ENCODE assay signal across 15 cellular contexts in the genomic region with DNA sequence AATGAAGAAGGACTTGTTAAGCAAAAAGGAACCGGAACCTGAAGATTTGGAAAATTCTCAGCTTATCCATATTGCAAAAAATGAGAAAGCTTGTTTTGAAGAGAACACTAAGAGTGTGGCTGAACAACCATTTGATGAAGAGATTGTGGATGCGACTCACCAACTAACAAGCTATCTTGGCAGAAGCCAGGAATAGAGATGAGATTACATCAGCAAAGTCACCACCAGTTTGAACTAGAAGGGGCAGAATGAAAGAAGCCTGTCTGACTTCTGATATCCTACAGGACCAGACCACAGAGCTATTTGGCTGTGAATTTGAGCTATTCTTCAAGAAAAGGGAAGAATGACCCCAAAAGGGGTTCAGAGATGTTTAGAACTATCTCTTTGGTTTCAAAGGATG. TPM values are rescaled to one million over a fixed set of nuclear protein-coding genes. Genes with fewer than 3 reads are reported as not detected.
A peak's percentile ranks its signal among the peaks of the same experiment; 100 is the strongest.
DNase-seq lines count a peak whose midpoint lies in the region; ATAC-seq and TF ChIP-seq lines count a peak whose summit lies in the region.
"Had no signal": no experiment of that assay in that cellular context is flagged by ENCODE, and none has a peak within 500 bp of the region (broad histone marks: within the 10 kb centered on the region; RNA-seq: fewer than 3 reads in every experiment).

No MANE protein-coding gene starts in this region.

- no peaks in the 10 kb centered on the region for H3K4me1 Mint-ChIP-seq in activated T-helper 17 cell treated with anti-CD3 and anti-CD28 coated beads, Interleukin-2, amount 50 U/mL, for 72 hours

- TF ChIP-seq CTCF in AG04450 (IDR thresholded peaks at IDR 0.05; ENCODE audit: low read depth, low read length) (no peak), HFF-Myc (IDR thresholded peaks at IDR 0.05; ENCODE audit: low read depth, low read length, missing control alignments) (no peak), fibroblast of villous mesenchyme (IDR thresholded peaks at IDR 0.05; ENCODE audit: insufficient read depth, low read depth, low read length) (no peak), thyroid gland (IDR thresholded peaks at IDR 0.05) (no peak)

- no peaks in the 10 kb centered on the region for H3K9me3 ChIP-seq in AG04450 (ENCODE audit: control insufficient read depth, insufficient read depth, low read length)
- no peaks in the 10 kb centered on the region for H3K9me3 ChIP-seq in adipocyte (ENCODE audit: control insufficient read depth, low read length)
- H3K9me3 ChIP-seq in thyroid gland: no peaks in the 10 kb centered on the region
- H3K9me3 ChIP-seq: left ventricle myocardium inferior, psoas muscle had no signal

- 51 to 66% methylated on average over 2 of the region's 2 CpGs for WGBS in thyroid gland, 2 donors

- POLR2A ChIA-PET in AG04450 (lab: Yijun Ruan, JAX): interaction anchor here (1.1 kb wide), 1 partner anchor 15 kb away, joined by 4 read pairs; a partner anchor contains a TSS

- intact Hi-C loops in thyroid gland (cut with DNase I): no loop called here

- peaks cover 34% of the 10 kb centered on the region for H3K36me3 Mint-ChIP-seq in activated T-helper 17 cell treated with anti-CD3 and anti-CD28 coated beads, Interleukin-2, amount 50 U/mL, for 72 hours (ENCODE audit: low read depth)

- H3K9ac ChIP-seq in adipocyte (ENCODE audit: low read length): peak overlapping the region; percentile 19

- H3K4me1 ChIP-seq in adipocyte (ENCODE audit: control insufficient read depth, insufficient read depth, low read length): peaks cover 11% of the 10 kb centered on the region
- no peaks in the 10 kb centered on the region for H3K4me1 ChIP-seq in thyroid gland
- H3K4me1 ChIP-seq: left ventricle myocardium inferior, psoas muscle had no signal

- CTCF ChIA-PET in AG04450 (lab: Charles Lee): interaction anchor here (0.9 kb wide), 1 partner anchor 59 kb away, joined by 3 read pairs; no protein-coding TSS in a partner anchor

- H3K9me3 Mint-ChIP-seq in activated T-helper 17 cell treated with anti-CD3 and anti-CD28 coated beads, Interleukin-2, amount 50 U/mL, for 72 hours: no peaks in the 10 kb centered on the region
- H3K9me3 Mint-ChIP-seq: activated CD4-positive, alpha-beta memory T cell treated with anti-CD3 and anti-CD28 coated beads for 36 hours; CD8-positive, alpha-beta memory T cell had no signal

- ATAC-seq in activated T-helper 17 cell treated with anti-CD3 and anti-CD28 coated beads, Interleukin-2, amount 50 U/mL, for 72 hours (replicated peaks): no peak

- no peak overlapping the region for H3K27ac Mint-ChIP-seq in activated T-helper 17 cell treated with anti-CD3 and anti-CD28 coated beads, Interleukin-2, amount 50 U/mL, for 72 hours
- H3K27ac Mint-ChIP-seq: activated CD4-positive, alpha-beta memory T cell treated with anti-CD3 and anti-CD28 coated beads for 36 hours; activated naive CD8-positive, alpha-beta T cell; CD8-positive, alpha-beta memory T cell had no signal

- H3K36me3 ChIP-seq in adipocyte (ENCODE audit: control insufficient read depth, insufficient read depth, low read length, severe bottlenecking) (peaks cover 90% of the 10 kb centered on the region), thyroid gland (peaks cover 66 to 75% of the 10 kb centered on the region in 2 donors)

- H3K27ac ChIP-seq in AG04450 (ENCODE audit: low read depth, low read length) (peak overlapping the region; percentile 87), thyroid gland (no peak overlapping the region)
- H3K27ac ChIP-seq: left ventricle myocardium inferior, psoas muscle had no signal

- H3K27me3 ChIP-seq in AG04450 (ENCODE audit: control insufficient read depth, insufficient read depth, low read length) (no peaks in the 10 kb centered on the region), adipocyte (replicated peaks; ENCODE audit: control insufficient read depth, insufficient read depth, low read length) (no peaks in the 10 kb centered on the region), thyroid gland (no peaks in the 10 kb centered on the region)

- H3K4me3 ChIP-seq in AG04450 (ENCODE audit: low read depth, low read length) (no peak overlapping the region), HFF-Myc (replicated peaks; ENCODE audit: low read depth, low read length) (no peak overlapping the region), adipocyte (ENCODE audit: low read length) (no peak overlapping the region), fibroblast of villous mesenchyme (ENCODE audit: low read depth, low read length) (no peak overlapping the region), thyroid gland (replicated peaks in 1 of 3) (no peak overlapping the region)
- H3K4me3 ChIP-seq: left ventricle myocardium inferior, psoas muscle had no signal

- TF ChIP-seq POLR2A in thyroid gland (IDR thresholded peaks at IDR 0.05): no peak

- H3K27me3 Mint-ChIP-seq in activated T-helper 17 cell treated with anti-CD3 and anti-CD28 coated beads, Interleukin-2, amount 50 U/mL, for 72 hours: no peaks in the 10 kb centered on the region
- H3K27me3 Mint-ChIP-seq: activated CD4-positive, alpha-beta memory T cell treated with anti-CD3 and anti-CD28 coated beads for 36 hours; activated naive CD8-positive, alpha-beta T cell; CD8-positive, alpha-beta memory T cell had no signal

- DNase-seq in AG04450 (ENCODE audit: low read depth, low spot score) (peak; percentile 46), HFF-Myc (ENCODE audit: extremely low read depth, low read depth) (peak; percentile 33), adipocyte (ENCODE audit: low read depth) (peak; percentile 69), fibroblast of villous mesenchyme (ENCODE audit: low read depth) (peak; percentile 48), thyroid gland (no peak)
- no peak for DNase-seq in stimulated activated CD4-positive, alpha-beta T cell treated with anti-CD3 and anti-CD28 coated beads, Interleukin-15, amount 100 ng/mL, for 24 hours
- no peak for DNase-seq in effector CD4-positive, alpha-beta T cell
- DNase-seq: activated CD4-positive, alpha-beta memory T cell treated with anti-CD3 and anti-CD28 coated beads for 36 hours; CD8-positive, alpha-beta memory T cell; left ventricle myocardium inferior; NCI-H1048; NCI-H524 treated with DMSO at 0.1 percent for 48 hours; psoas muscle had no signal

- H3K4me3 Mint-ChIP-seq in activated T-helper 17 cell treated with anti-CD3 and anti-CD28 coated beads, Interleukin-2, amount 50 U/mL, for 72 hours: no peak overlapping the region
- H3K4me3 Mint-ChIP-seq: activated CD4-positive, alpha-beta memory T cell treated with anti-CD3 and anti-CD28 coated beads for 36 hours; activated naive CD8-positive, alpha-beta T cell; CD8-positive, alpha-beta memory T cell had no signal

RNA-seq across cellular contexts. Expression of a gene that starts 15.2 kb away (rescaled TPM):
- 81.5 and 83.1 TPM in 2 replicates for polyA plus RNA-seq in AG04450 (2011; rRNA removed)
- polyA minus RNA-seq in AG04450 (2011; rRNA and poly(A)+ RNA removed): 147 and 204 TPM in 2 replicates
- 33.2 and 54.0 TPM in 2 replicates for total RNA-seq in fibroblast of villous mesenchyme
- total RNA-seq in thyroid gland: 10 to 100 TPM; 36.1 to 73.4 (median 52.2) TPM
- 100 to 1,000 TPM in 1 of 2 donors, 10 to 100 TPM in 1; 68.1 to 139 TPM for total RNA-seq in activated T-helper 17 cell treated with anti-CD3 and anti-CD28 coated beads, Interleukin-2, amount 50 U/mL, for 72 hours

RNA-seq across cellular contexts. Expression of a gene that starts 15.3 kb away (rescaled TPM):
- polyA plus RNA-seq in AG04450 (2011; rRNA removed): 0.29 and 0.73 TPM in 2 replicates
- 0.55 and 0.87 TPM in 2 replicates for polyA minus RNA-seq in AG04450 (2011; rRNA and poly(A)+ RNA removed)
- total RNA-seq in fibroblast of villous mesenchyme (0.64 and 1.3 TPM in 2 replicates), thyroid gland (1 to 10 TPM; 2.0 to 7.7 (median 3.0) TPM)
- 1 to 10 TPM; 1.6 to 1.7 TPM for total RNA-seq in activated T-helper 17 cell treated with anti-CD3 and anti-CD28 coated beads, Interleukin-2, amount 50 U/mL, for 72 hours

RNA-seq across cellular contexts. Expression of a gene that starts 56.1 kb away (rescaled TPM):
- polyA plus RNA-seq in AG04450 (2011; rRNA removed): not detected in 2 replicates
- polyA minus RNA-seq in AG04450 (2011; rRNA and poly(A)+ RNA removed): not detected in 2 replicates
- under 0.01 TPM in 2 replicates for total RNA-seq in fibroblast of villous mesenchyme
- total RNA-seq in thyroid gland: under 1 TPM in 2 of 4 donors, not detected in 2; 0.54 to 0.78 TPM
- total RNA-seq in activated T-helper 17 cell treated with anti-CD3 and anti-CD28 coated beads, Interleukin-2, amount 50 U/mL, for 72 hours: under 1 TPM; 0.87 to 0.89 TPM

Comparison
In these comparisons a context has a peak if more than half of its experiments do, and no peak if none do; other contexts are left out.
1. DNase-seq: peak in AG04450 (single experiment), HFF-Myc (single experiment), adipocyte (single experiment) and fibroblast of villous mesenchyme (single experiment); none in thyroid gland (0 of 2), stimulated activated CD4-positive, alpha-beta T cell treated with anti-CD3 and anti-CD28 coated beads, Interleukin-15, amount 100 ng/mL, for 24 hours (single experiment) and effector CD4-positive, alpha-beta T cell (single experiment).